In the genomic region with DNA sequence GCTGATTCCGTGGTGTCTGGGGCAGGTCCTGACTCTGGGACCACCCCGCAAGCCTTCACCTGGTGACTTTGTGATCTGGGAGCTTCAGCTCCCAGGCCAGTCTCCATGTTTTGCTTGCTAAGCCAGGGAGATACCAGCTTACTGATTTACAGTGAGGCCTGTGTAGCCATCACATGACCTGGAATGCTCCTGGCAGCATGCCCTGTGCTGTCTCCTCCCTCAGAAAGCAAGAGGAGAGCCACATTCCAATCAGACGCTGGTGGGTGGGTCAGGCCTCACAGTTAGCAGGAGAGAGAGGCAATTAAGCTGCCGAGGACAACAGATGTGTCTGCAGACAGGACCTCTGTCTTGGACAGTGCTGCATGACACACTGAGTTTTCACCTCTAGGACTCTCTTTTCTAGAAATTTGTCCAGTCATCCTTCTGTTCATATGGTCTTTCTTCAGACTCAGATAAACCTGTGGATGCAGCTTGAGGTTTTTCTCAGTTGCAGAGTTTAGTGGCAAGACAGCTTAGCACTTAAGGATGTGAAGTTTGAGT, we compare ENCODE assay signal across 8 cellular contexts. TPM values are rescaled to one million over a fixed set of nuclear protein-coding genes. Genes with fewer than 3 reads are reported as not detected.
A peak's percentile ranks its signal among the peaks of the same experiment; 100 is the strongest.
DNase-seq lines count a peak whose midpoint lies in the region; ATAC-seq and TF ChIP-seq lines count a peak whose summit lies in the region.

No MANE protein-coding gene starts in this region.

- H3K4me1 ChIP-seq in GM23338 (ENCODE audit: insufficient read depth), result no peaks in the 10 kb centered on the region

- no peaks in the 10 kb centered on the region for H3K36me3 Mint-ChIP-seq in GM23338 (ENCODE audit: low read depth)

- H3K27ac ChIP-seq in GM23338 (ENCODE audit: low read depth), result no peak overlapping the region

- H3K79me2 ChIP-seq in GM23338 (replicated peaks; ENCODE audit: insufficient read depth), result no peaks in the 10 kb centered on the region

- H3K9me3 Mint-ChIP-seq in GM23338, result no peaks in the 10 kb centered on the region

- no peaks in the 10 kb centered on the region for H3F3A ChIP-seq in GM23338 (replicated peaks; ENCODE audit: low read depth)

- H3K9me2 ChIP-seq in GM23338 (ENCODE audit: insufficient read depth), result no peaks in the 10 kb centered on the region

- no peak overlapping the region for H3K4me2 ChIP-seq in GM23338

- H3K4me3 Mint-ChIP-seq in GM23338, result no peak overlapping the region

- no peak overlapping the region for H3K4me3 ChIP-seq in GM23338

- intact Hi-C loops in left colon (cut with DNase I, micrococcal nuclease), result no loop called here

- no peaks in the 10 kb centered on the region for H3K36me3 ChIP-seq in GM23338 (ENCODE audit: insufficient read depth)

- peaks cover 14% of the 10 kb centered on the region for H3K4me1 Mint-ChIP-seq in GM23338

- peak; percentile 63 for ATAC-seq in GM23338
- peak; percentile 95 for ATAC-seq in left colon
- no peak for ATAC-seq in GM21619 (IDR thresholded peaks at IDR 0.05; ENCODE audit: unreplicated experiment)

- no peak overlapping the region for H2AFZ ChIP-seq in GM23338

- TF ChIP-seq CTCF in GM23338 (conservative IDR thresholded peaks at IDR 0.05; ENCODE audit: low read depth in 2 of 2), result no peak

- no peaks in the 10 kb centered on the region for H3K27me3 ChIP-seq in GM23338 (ENCODE audit: insufficient read depth)

- no peak overlapping the region for H3K27ac Mint-ChIP-seq in GM23338

- H4K20me1 ChIP-seq in GM23338 (replicated peaks; ENCODE audit: insufficient read depth), result no peaks in the 10 kb centered on the region

- DNase-seq in GM23338 (ENCODE audit: low spot score) (peak; percentile 22), NCI-H510A treated with DMSO at 0.1 percent for 48 hours (lab: John Stamatoyannopoulos, UW) (peak; percentile 93), cerebellum (ENCODE audit: low spot score) (peak; percentile 75), left colon (peak; percentile 95 to 97), superior temporal gyrus (ENCODE audit: extremely low spot score) (peak; percentile 33), activated gamma-delta T cell treated with Interleukin-2 at 50 U/mL for 16 hours (no peak)
- DNase-seq in activated T-cell treated with anti-CD3 and anti-CD28 coated beads, Interleukin-2, amount 50 U/mL, for 1 hour, result no peak

- no peaks in the 10 kb centered on the region for H3K27me3 Mint-ChIP-seq in GM23338 (ENCODE audit: insufficient read depth, low read depth, poor library complexity)

TF ChIP-seq in GM23338, 12 proteins besides CTCF, POLR2A, EP300 and RAD21:
- TF ChIP-seq EZH2phosphoT487 (IDR thresholded peaks at IDR 0.05; ENCODE audit: unreplicated experiment), result no peak
- TF ChIP-seq CREB1 (CRISPR knock-in tag; IDR thresholded peaks at IDR 0.05; ENCODE audit: low read depth), result no peak
- no peak for TF ChIP-seq EZH2 (IDR thresholded peaks at IDR 0.05; ENCODE audit: low read depth, unreplicated experiment)

RNA-seq across cellular contexts. Expression of gene GRPEL2, which starts 24.4 kb away (rescaled TPM):
- 58.8 and 62.2 TPM in 2 replicates for total RNA-seq in GM23338 (2014; rRNA removed; shearing (Covaris generic))
- polyA plus RNA-seq in GM23338 (2016; fragmentation: Nextera tagmentation; extraction: Ambion mirVana), result 15.5 and 20.2 TPM in 2 replicates
- total RNA-seq in cerebellum (29.2 TPM), left colon (10 to 100 TPM; 10.4 to 10.7 TPM)

RNA-seq across cellular contexts. Expression of gene PCYOX1L, which starts 37.0 kb away (rescaled TPM):
- 10.6 and 14.7 TPM in 2 replicates for total RNA-seq in GM23338 (2014; rRNA removed; shearing (Covaris generic))
- 5.9 and 6.7 TPM in 2 replicates for polyA plus RNA-seq in GM23338 (2016; fragmentation: Nextera tagmentation; extraction: Ambion mirVana)
- total RNA-seq in cerebellum, result 9.0 TPM
- total RNA-seq in left colon, result 1 to 10 TPM; 3.3 to 3.9 TPM

RNA-seq across cellular contexts. Expression of gene AFAP1L1, which starts 49.2 kb away (rescaled TPM):
- 4.7 and 5.7 TPM in 2 replicates for total RNA-seq in GM23338 (2014; rRNA removed; shearing (Covaris generic))
- polyA plus RNA-seq in GM23338 (2016; fragmentation: Nextera tagmentation; extraction: Ambion mirVana), result 2.8 and 3.2 TPM in 2 replicates
- 6.1 TPM for total RNA-seq in cerebellum
- total RNA-seq in left colon, result 1 to 10 TPM; 1.9 to 2.7 TPM

RNA-seq across cellular contexts. Expression of gene IL17B, which starts 58.2 kb away (rescaled TPM):
- total RNA-seq in GM23338 (2014; rRNA removed; shearing (Covaris generic)), result not detected in 2 replicates
- not detected in 2 replicates for polyA plus RNA-seq in GM23338 (2016; fragmentation: Nextera tagmentation; extraction: Ambion mirVana)
- not detected for total RNA-seq in cerebellum
- 1 to 10 TPM in 1 of 2 donors, not detected in 1; 1.1 TPM for total RNA-seq in left colon

Comparison
In these comparisons a context has a peak if more than half of its experiments do, and no peak if none do; other contexts are left out.
1. DNase-seq: peak in GM23338 (single experiment), NCI-H510A treated with DMSO at 0.1 percent for 48 hours (single experiment), cerebellum (single experiment), left colon (2 of 2) and superior temporal gyrus (single experiment); none in activated gamma-delta T cell treated with Interleukin-2 at 50 U/mL for 16 hours (single experiment) and activated T-cell treated with anti-CD3 and anti-CD28 coated beads, Interleukin-2, amount 50 U/mL, for 1 hour (single experiment).